ENCODE assay signal across 8 cellular contexts in the genomic region with DNA sequence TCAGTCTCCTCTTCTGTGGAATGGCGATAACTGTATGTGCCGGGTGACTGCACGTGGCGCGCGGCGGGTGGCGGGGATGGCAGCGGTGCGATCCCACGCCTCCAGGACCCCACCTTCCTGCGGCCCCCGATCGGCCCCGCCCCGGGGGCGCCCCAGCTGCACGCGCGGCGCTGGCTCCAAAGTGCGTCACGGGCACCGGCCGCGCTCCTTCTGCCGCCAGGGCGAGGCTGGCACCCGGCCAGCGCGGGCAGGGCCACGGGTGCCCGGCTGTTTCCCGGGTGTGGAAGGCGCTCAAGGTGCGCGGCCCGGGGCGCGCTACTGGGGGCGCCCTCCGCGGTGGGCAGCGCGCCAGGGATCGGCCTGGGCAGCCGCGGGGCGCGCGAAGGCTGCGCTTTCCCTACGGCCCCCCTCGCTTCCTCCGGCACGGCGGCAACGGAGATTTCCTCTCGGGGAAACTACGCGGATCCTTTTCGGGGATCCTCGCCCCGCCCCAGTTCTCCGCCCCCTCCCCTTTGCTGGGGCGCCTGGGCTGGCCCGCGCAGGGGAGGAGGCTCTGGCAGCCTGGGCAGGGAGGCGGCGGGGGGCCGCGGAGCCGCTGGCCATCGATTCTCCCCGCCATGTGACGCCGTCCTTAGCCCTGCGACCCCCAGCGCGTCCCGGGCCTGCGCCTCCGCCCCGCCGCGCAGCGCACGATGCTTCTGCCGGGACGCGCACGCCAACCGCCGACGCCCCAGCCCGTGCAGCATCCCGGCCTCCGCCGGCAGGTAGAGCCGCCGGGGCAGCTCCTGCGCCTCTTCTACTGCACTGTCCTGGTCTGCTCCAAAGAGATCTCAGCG. TPM values are rescaled to one million over a fixed set of nuclear protein-coding genes. Genes with fewer than 3 reads are reported as not detected.
DNase-seq lines count a peak whose midpoint lies in the region; ATAC-seq and TF ChIP-seq lines count a peak whose summit lies in the region.

A gene with protein sequence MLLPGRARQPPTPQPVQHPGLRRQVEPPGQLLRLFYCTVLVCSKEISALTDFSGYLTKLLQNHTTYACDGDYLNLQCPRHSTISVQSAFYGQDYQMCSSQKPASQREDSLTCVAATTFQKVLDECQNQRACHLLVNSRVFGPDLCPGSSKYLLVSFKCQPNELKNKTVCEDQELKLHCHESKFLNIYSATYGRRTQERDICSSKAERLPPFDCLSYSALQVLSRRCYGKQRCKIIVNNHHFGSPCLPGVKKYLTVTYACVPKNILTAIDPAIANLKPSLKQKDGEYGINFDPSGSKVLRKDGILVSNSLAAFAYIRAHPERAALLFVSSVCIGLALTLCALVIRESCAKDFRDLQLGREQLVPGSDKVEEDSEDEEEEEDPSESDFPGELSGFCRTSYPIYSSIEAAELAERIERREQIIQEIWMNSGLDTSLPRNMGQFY (plus strand): TSS at position 545 of the 836 bp plus-strand sequence. CDS start 148 bp downstream, at position 693.

- TF ChIP-seq CTCF in adrenal gland (IDR thresholded peaks at IDR 0.05) (peak in 2 of 6 experiments; percentile 26 to 37), heart right ventricle (IDR thresholded peaks at IDR 0.05) (peak in 6 of 9 donors; percentile 4 to 53 (median 24)), transverse colon (IDR thresholded peaks at IDR 0.05) (peak in 3 of 5 experiments; percentile 4 to 19 (median 11)), GM10248 (IDR thresholded peaks at IDR 0.05; ENCODE audit: control extremely low read depth, extremely low read depth, low read depth, missing control alignments) (no peak)

- H3K27ac Mint-ChIP-seq in T-helper 17 cell, result peak within 1 kb of the TSS; percentile 97

- in situ Hi-C loops in transverse colon (cut with MboI; ENCODE audit: low pct_ligation_motif_present in 1 of 4, low pct_unique_long_range_greater_than_20kb in 1 of 4, low sequenced_read_pairs in 3 of 4), result loop anchor here in 2 of 4 donors (5.0 to 25.0 kb wide), 2 partner anchors 150 to 160 kb away; no protein-coding TSS in a partner anchor

- H3K4me3 Mint-ChIP-seq in T-helper 17 cell, result peak within 1 kb of the TSS; percentile 97

- H3K36me3 Mint-ChIP-seq in T-helper 17 cell (ENCODE audit: low read depth), result peaks cover 4% of the 10 kb centered on the region

- H3K27me3 Mint-ChIP-seq in T-helper 17 cell, result no peaks in the 10 kb centered on the region

- intact Hi-C loops in adrenal gland (cut with DNase I), result no loop called here
- intact Hi-C loops in heart right ventricle (cut with DNase I), result loop anchor here in 7 of 10 donors (2.0 to 5.0 kb wide), 6 partner anchors 40 to 155 kb away; no protein-coding TSS in a partner anchor
- intact Hi-C loops in posterior vena cava (cut with DNase I), result loop anchor here (2.0 to 10.0 kb wide), 3 partner anchors 45 to 154 kb away; no protein-coding TSS in a partner anchor
- intact Hi-C loops in transverse colon (cut with DNase I; ENCODE audit: low total_unique reads), result loop anchor here (5.0 kb wide), 1 partner anchor 155 kb away; no protein-coding TSS in a partner anchor

- CTCF ChIA-PET in GM10248 (lab: Yijun Ruan, JAX), result interaction anchor here (1.1 kb wide), 1 partner anchor 11 kb away, joined by 3 read pairs; no protein-coding TSS in a partner anchor

- H3K4me1 Mint-ChIP-seq in T-helper 17 cell, result peaks cover 40% of the 10 kb centered on the region

- H3K36me3 ChIP-seq in adrenal gland (replicated peaks in 1 of 2) (no peaks in the 10 kb centered on the region), heart right ventricle (peaks cover 0 to 6% (median 0%) of the 10 kb centered on the region in 9 donors), transverse colon (no peaks in the 10 kb centered on the region)

- H3K9me3 ChIP-seq in T-helper 17 cell (ENCODE audit: control insufficient read depth, low read length, poor library complexity, severe bottlenecking), result no peaks in the 10 kb centered on the region
- no peaks in the 10 kb centered on the region for H3K9me3 ChIP-seq in adrenal gland (replicated peaks in 1 of 3)
- no peaks in the 10 kb centered on the region for H3K9me3 ChIP-seq in heart right ventricle
- H3K9me3 ChIP-seq in transverse colon, result no peaks in the 10 kb centered on the region

- H3K4me1 ChIP-seq in adrenal gland (replicated peaks in 1 of 2) (peaks cover 0 to 21% of the 10 kb centered on the region in 2 donors), heart right ventricle (peaks cover 7 to 71% (median 60%) of the 10 kb centered on the region in 9 donors), transverse colon (peaks cover 4 to 37% (median 25%) of the 10 kb centered on the region in 4 donors)

- DNase-seq in T-helper 17 cell (peak; percentile 71 to 77 (median 77)), adrenal gland (peak in 6 of 7 donors; percentile 40 to 75 (median 53)), heart right ventricle (peak; percentile 77 to 80), posterior vena cava (ENCODE audit: low spot score) (peak; percentile 91), transverse colon (peak; percentile 82), GM10248 (ENCODE audit: extremely low spot score) (no peak)

- H3K4me3 ChIP-seq in adrenal gland, result peak within 1 kb of the TSS; percentile 9 to 93 (median 52)
- H3K4me3 ChIP-seq in heart right ventricle, result peak within 1 kb of the TSS; percentile 58 to 92 (median 78)
- peak within 1 kb of the TSS; percentile 46 to 75 (median 70) for H3K4me3 ChIP-seq in transverse colon

- H3K27ac ChIP-seq in adrenal gland, result peak within 1 kb of the TSS; percentile 8 to 99 (median 79)
- H3K27ac ChIP-seq in heart right ventricle, result peak within 1 kb of the TSS; percentile 95 to 100 (median 99)
- peak within 1 kb of the TSS; percentile 95 to 98 (median 96) for H3K27ac ChIP-seq in transverse colon

- POLR2A ChIA-PET in GM10248 (lab: Yijun Ruan, JAX), result no interaction called here

- ATAC-seq in HG02759 (IDR thresholded peaks at IDR 0.05; ENCODE audit: unreplicated experiment) (peak; percentile 45), T-helper 17 cell (peak; percentile 76), heart right ventricle (peak; percentile 53 to 89 (median 58)), HG03095 (IDR thresholded peaks at IDR 0.05; ENCODE audit: unreplicated experiment) (no peak)

- 0 to 2% (median 0%) methylated on average over 17 to 102 of the region's 103 CpGs; no CpG with 5 or more reads in 1 of the 4 donors for WGBS in adrenal gland, 4 donors
- 0% methylated on average over 95 to 101 of the region's 103 CpGs for WGBS in heart right ventricle, 2 donors
- WGBS in transverse colon (ENCODE audit: low coverage in 1 of 2), 2 donors, result 0% methylated on average over 60 of the region's 103 CpGs; no CpG with 5 or more reads in 1 of the 2 donors

- H3K27me3 ChIP-seq in adrenal gland, result no peaks in the 10 kb centered on the region
- H3K27me3 ChIP-seq in heart right ventricle, result no peaks in the 10 kb centered on the region
- no peaks in the 10 kb centered on the region for H3K27me3 ChIP-seq in transverse colon

- TF ChIP-seq POLR2A in adrenal gland (IDR thresholded peaks at IDR 0.05) (peak in 1 of 2 donors; percentile 24), transverse colon (IDR thresholded peaks at IDR 0.05) (no peak)

- peak; percentile 57 for TF ChIP-seq EP300 in transverse colon (IDR thresholded peaks at IDR 0.05; ENCODE audit: low read depth)

RNA-seq across cellular contexts. Expression of the gene that starts here (rescaled TPM):
- 10 to 100 TPM; 17.9 to 21.9 TPM for total RNA-seq in T-helper 17 cell
- total RNA-seq in adrenal gland, result 10 to 100 TPM in 5 of 8 donors, 1 to 10 TPM in 3; 6.3 to 16.2 (median 12.1) TPM
- polyA plus RNA-seq in adrenal gland, result 10 to 100 TPM in 2 of 3 donors, 1 to 10 TPM in 1; 8.2 to 33.2 (median 31.4) TPM
- 10 to 100 TPM; 12.1 to 34.9 (median 13.9) TPM for total RNA-seq in heart right ventricle
- 10 to 100 TPM; 30.1 to 42.9 TPM for polyA plus RNA-seq in heart right ventricle
- total RNA-seq in posterior vena cava, result 10 to 100 TPM; 39.2 to 53.5 TPM
- 10 to 100 TPM in 3 of 4 donors, 1 to 10 TPM in 1; 8.6 to 44.1 (median 33.8) TPM for total RNA-seq in transverse colon

Comparison
In these comparisons a context has a peak if more than half of its experiments do, and no peak if none do; other contexts are left out.
1. intact Hi-C loops: an anchor here in heart right ventricle (2.0 to 5.0 kb wide), posterior vena cava (2.0 to 10.0 kb wide) and transverse colon (5.0 kb wide); none called in adrenal gland.